Comparison of ENCODE assay signal across 8 cellular contexts in the genomic region with DNA sequence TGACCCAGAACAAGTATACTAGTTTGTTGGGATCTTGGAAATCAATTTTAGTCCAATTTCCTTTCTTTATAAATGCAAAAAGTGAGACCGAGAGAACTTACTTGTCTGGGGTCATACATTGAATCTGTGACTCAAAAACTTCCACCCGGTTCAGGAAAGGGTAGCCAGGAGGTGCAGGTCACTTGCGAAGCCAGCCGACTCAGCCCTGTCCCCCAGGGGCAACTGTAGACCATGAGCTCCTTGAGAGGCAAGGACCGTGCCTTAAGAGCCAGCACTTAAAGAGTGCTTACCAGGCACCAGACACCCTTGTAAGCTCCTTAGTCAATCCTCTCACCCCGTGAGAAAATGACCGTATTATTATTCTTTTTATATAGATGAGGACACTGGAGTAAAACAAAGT. TPM values are rescaled to one million over a fixed set of nuclear protein-coding genes. Genes with fewer than 3 reads are reported as not detected.
DNase-seq lines count a peak whose midpoint lies in the region; ATAC-seq and TF ChIP-seq lines count a peak whose summit lies in the region.

No MANE protein-coding gene starts in this region.

- intact Hi-C loops in activated T-helper 1 cell treated with anti-CD3 and anti-CD28 coated beads, Interleukin-12 subunit alpha, Interleukin-12 subunit beta, Interleukin-2, Interleukin-4 antibody, amounts not matched to agents 30 ng/mL and 10 ng/mL and 1 ng/mL, durations not matched to agents 14 hours and 24 hours and 36 hours (cut with micrococcal nuclease), result loop anchor here (1.0 to 5.0 kb wide), 5 partner anchors 102 to 276 kb away; partner anchors contain the start of genes MCRS1, PRPF40B, RACGAP1 and TMBIM6
- intact Hi-C loops in stomach (cut with DNase I; ENCODE audit: low total_unique reads), result no loop called here

- peak overlapping the region; percentile 93 for H3K4me3 Mint-ChIP-seq in T-helper 1 cell treated with Interleukin-12 subunit alpha and Interleukin-12 subunit beta and Interleukin-4 antibody, amounts not matched to agents 30 μg/mL and 1 μg/mL, for 36 hours
- peak overlapping the region; percentile 91 for H3K4me3 Mint-ChIP-seq in activated T-helper 1 cell treated with anti-CD3 and anti-CD28 coated beads, Interleukin-12 subunit alpha, Interleukin-12 subunit beta, Interleukin-2, Interleukin-4 antibody, amounts not matched to agents 30 ng/mL and 10 ng/mL and 1 ng/mL, durations not matched to agents 14 hours and 24 hours and 36 hours

- peak overlapping the region; percentile 78 for H3K9ac ChIP-seq in iPS-18a (ENCODE audit: low read length)

- no peak for TF ChIP-seq POLR2A in stomach (IDR thresholded peaks at IDR 0.05)

- no peak for ATAC-seq in GM21447 (IDR thresholded peaks at IDR 0.05; ENCODE audit: unreplicated experiment)

- TF ChIP-seq EP300 in stomach (IDR thresholded peaks at IDR 0.05), result no peak

- no peaks in the 10 kb centered on the region for H3K9me3 Mint-ChIP-seq in T-helper 1 cell treated with Interleukin-12 subunit alpha and Interleukin-12 subunit beta and Interleukin-4 antibody, amounts not matched to agents 30 μg/mL and 1 μg/mL, for 36 hours
- H3K9me3 Mint-ChIP-seq in activated T-helper 1 cell treated with anti-CD3 and anti-CD28 coated beads, Interleukin-12 subunit alpha, Interleukin-12 subunit beta, Interleukin-2, Interleukin-4 antibody, amounts not matched to agents 30 ng/mL and 10 ng/mL and 1 ng/mL, durations not matched to agents 14 hours and 24 hours and 36 hours, result peaks cover 8% of the 10 kb centered on the region

- H3K36me3 ChIP-seq in iPS-18a (ENCODE audit: control insufficient read depth, low read depth, low read length) (no peaks in the 10 kb centered on the region), stomach (peaks cover 0 to 3% (median under 1%) of the 10 kb centered on the region in 4 donors)

- WGBS in stomach, 5 donors, result 84 to 91% (median 86%) methylated on average over 7 of the region's 7 CpGs

- peak overlapping the region; percentile 94 for H3K4me3 ChIP-seq in iPS-18a (ENCODE audit: low read length)
- peak overlapping the region; percentile 64 to 70 (median 69) for H3K4me3 ChIP-seq in stomach

- H3K27ac Mint-ChIP-seq in T-helper 1 cell treated with Interleukin-12 subunit alpha and Interleukin-12 subunit beta and Interleukin-4 antibody, amounts not matched to agents 30 μg/mL and 1 μg/mL, for 36 hours, result peak overlapping the region; percentile 81
- peak overlapping the region; percentile 84 for H3K27ac Mint-ChIP-seq in activated T-helper 1 cell treated with anti-CD3 and anti-CD28 coated beads, Interleukin-12 subunit alpha, Interleukin-12 subunit beta, Interleukin-2, Interleukin-4 antibody, amounts not matched to agents 30 ng/mL and 10 ng/mL and 1 ng/mL, durations not matched to agents 14 hours and 24 hours and 36 hours

- DNase-seq in T-helper 1 cell (no peak), stomach (no peak), NCI-H1417 treated with DMSO at 0.1 percent for 48 hours (lab: John Stamatoyannopoulos, UW) (no peak)
- DNase-seq in activated T-helper 1 cell treated with anti-CD3 and anti-CD28 coated beads, Interleukin-12 subunit alpha, Interleukin-12 subunit beta, Interleukin-2, Interleukin-4 antibody, amounts not matched to agents 30 ng/mL and 10 ng/mL and 1 ng/mL, durations not matched to agents 14 hours and 24 hours and 36 hours (ENCODE audit: low spot score), result no peak
- no peak for DNase-seq in effector CD4-positive, alpha-beta T cell

- H3K9me3 ChIP-seq in iPS-18a (ENCODE audit: control insufficient read depth, low read depth, low read length) (no peaks in the 10 kb centered on the region), stomach (no peaks in the 10 kb centered on the region)

- H3K27ac ChIP-seq in iPS-18a (ENCODE audit: low read length) (no peak overlapping the region), stomach (peak overlapping the region; percentile 89 to 91 (median 90))

- H3K4me1 Mint-ChIP-seq in T-helper 1 cell treated with Interleukin-12 subunit alpha and Interleukin-12 subunit beta and Interleukin-4 antibody, amounts not matched to agents 30 μg/mL and 1 μg/mL, for 36 hours (ENCODE audit: low read depth), result peaks cover 32% of the 10 kb centered on the region
- H3K4me1 Mint-ChIP-seq in activated T-helper 1 cell treated with anti-CD3 and anti-CD28 coated beads, Interleukin-12 subunit alpha, Interleukin-12 subunit beta, Interleukin-2, Interleukin-4 antibody, amounts not matched to agents 30 ng/mL and 10 ng/mL and 1 ng/mL, durations not matched to agents 14 hours and 24 hours and 36 hours (ENCODE audit: low read depth), result peaks cover 29% of the 10 kb centered on the region

- peaks cover 5% of the 10 kb centered on the region for H3K4me1 ChIP-seq in iPS-18a (ENCODE audit: control insufficient read depth, low read depth, low read length)
- peaks cover 10 to 21% (median 16%) of the 10 kb centered on the region in 4 donors for H3K4me1 ChIP-seq in stomach

- no peak for TF ChIP-seq CTCF in stomach (IDR thresholded peaks at IDR 0.05)

- peaks cover 7% of the 10 kb centered on the region for H3K36me3 Mint-ChIP-seq in T-helper 1 cell treated with Interleukin-12 subunit alpha and Interleukin-12 subunit beta and Interleukin-4 antibody, amounts not matched to agents 30 μg/mL and 1 μg/mL, for 36 hours (ENCODE audit: low read depth)
- no peaks in the 10 kb centered on the region for H3K36me3 Mint-ChIP-seq in activated T-helper 1 cell treated with anti-CD3 and anti-CD28 coated beads, Interleukin-12 subunit alpha, Interleukin-12 subunit beta, Interleukin-2, Interleukin-4 antibody, amounts not matched to agents 30 ng/mL and 10 ng/mL and 1 ng/mL, durations not matched to agents 14 hours and 24 hours and 36 hours (ENCODE audit: low read depth)

- peaks cover 3% of the 10 kb centered on the region for H3K27me3 Mint-ChIP-seq in T-helper 1 cell treated with Interleukin-12 subunit alpha and Interleukin-12 subunit beta and Interleukin-4 antibody, amounts not matched to agents 30 μg/mL and 1 μg/mL, for 36 hours (ENCODE audit: low read depth)
- peaks cover 1% of the 10 kb centered on the region for H3K27me3 Mint-ChIP-seq in activated T-helper 1 cell treated with anti-CD3 and anti-CD28 coated beads, Interleukin-12 subunit alpha, Interleukin-12 subunit beta, Interleukin-2, Interleukin-4 antibody, amounts not matched to agents 30 ng/mL and 10 ng/mL and 1 ng/mL, durations not matched to agents 14 hours and 24 hours and 36 hours (ENCODE audit: insufficient read depth)

- H3K27me3 ChIP-seq in iPS-18a (ENCODE audit: control insufficient read depth, insufficient read depth, low read length) (peaks cover 5% of the 10 kb centered on the region), stomach (peaks cover 0 to 16% (median 0%) of the 10 kb centered on the region in 3 donors)

RNA-seq across cellular contexts. Expression of gene BCDIN3D, which starts 0.5 kb away (rescaled TPM):
- total RNA-seq in activated T-helper 1 cell treated with anti-CD3 and anti-CD28 coated beads, Interleukin-12 subunit alpha, Interleukin-12 subunit beta, Interleukin-2, Interleukin-4 antibody, amounts not matched to agents 30 ng/mL and 10 ng/mL and 1 ng/mL, durations not matched to agents 14 hours and 24 hours and 36 hours, result 3.6 and 4.0 TPM in 2 replicates
- total RNA-seq in stomach, result 10 to 100 TPM in 1 of 5 donors, 1 to 10 TPM in 2, under 1 TPM in 1, not detected in 1; 0.58 to 14.7 (median 3.6) TPM
- 1 to 10 TPM; 1.8 to 2.7 (median 2.6) TPM for polyA plus RNA-seq in stomach

RNA-seq across cellular contexts. Expression of gene NCKAP5L, which starts 15.2 kb away (rescaled TPM):
- 3.8 TPM in 2 replicates for total RNA-seq in activated T-helper 1 cell treated with anti-CD3 and anti-CD28 coated beads, Interleukin-12 subunit alpha, Interleukin-12 subunit beta, Interleukin-2, Interleukin-4 antibody, amounts not matched to agents 30 ng/mL and 10 ng/mL and 1 ng/mL, durations not matched to agents 14 hours and 24 hours and 36 hours
- 10 to 100 TPM in 2 of 5 donors, 1 to 10 TPM in 3; 4.9 to 16.5 (median 8.3) TPM for total RNA-seq in stomach
- 1 to 10 TPM; 3.5 to 9.7 (median 4.1) TPM for polyA plus RNA-seq in stomach
